27 cellular contexts compared by ENCODE assay signal in the genomic region with DNA sequence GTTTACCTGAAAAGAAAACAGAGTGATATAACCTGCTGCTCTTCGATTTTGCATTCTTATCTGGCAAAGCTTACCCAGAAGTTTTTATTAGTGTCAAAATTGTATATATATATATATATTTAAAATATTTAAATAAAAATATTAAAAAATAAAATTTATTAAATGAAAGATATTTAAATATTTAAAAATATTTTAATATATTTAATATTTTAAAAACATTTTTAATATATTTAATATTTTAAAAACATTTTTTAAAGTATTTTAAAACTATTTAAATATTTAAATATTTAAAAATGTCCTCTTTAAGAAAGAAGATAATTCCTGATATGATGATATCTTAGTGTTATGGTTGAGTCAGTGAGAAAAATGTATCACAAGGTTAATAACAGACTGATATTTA.
"Had no signal": no experiment of that assay in that cellular context is flagged by ENCODE, and none has a peak within 500 bp of the region (broad histone marks: within the 10 kb centered on the region; RNA-seq: fewer than 3 reads in every experiment).

No MANE protein-coding gene starts in this region.

- DNase-seq: activated B cell treated with CpG ODN at 0.5 μM for 24 hours; activated CD4-positive, alpha-beta T cell treated with anti-CD3 and anti-CD28 coated beads for 48 hours; activated CD4-positive, alpha-beta T cell treated with anti-CD3 and anti-CD28 coated beads, Interleukin-2, amount 50 U/mL, for 1 hour; activated CD4-positive, alpha-beta T cell treated with anti-CD3 and anti-CD28 coated beads, Interleukin-2, amount 50 U/mL, for 48 hours; activated CD8-positive, alpha-beta memory T cell treated with anti-CD3 and anti-CD28 coated beads for 24 hours; activated CD8-positive, alpha-beta T cell treated with anti-CD3 and anti-CD28 coated beads for 36 hours; activated effector memory CD4-positive, alpha-beta T cell treated with Interleukin-2 at 50 U/mL for 16 hours; activated gamma-delta T cell treated with Interleukin-2 at 50 U/mL for 16 hours; activated naive CD4-positive, alpha-beta T cell treated with anti-CD3 and anti-CD28 coated beads, Interleukin-2, amount 50 U/mL, for 16 hours; activated naive CD4-positive, alpha-beta T cell treated with Interleukin-2 at 50 U/mL for 16 hours; activated T-cell treated with anti-CD3 and anti-CD28 coated beads, Interleukin-2, amount 50 U/mL, for 4 hours; amniotic stem cell; anterior cingulate cortex; body of pancreas; caudate nucleus; colonic mucosa; effector CD8-positive, alpha-beta T cell; foreskin fibroblast; gastrocnemius medialis; glutamatergic neuron; heart left ventricle; T-cell; T-helper 9 cell had no signal

- H3K27ac ChIP-seq: body of pancreas, colonic mucosa, gastrocnemius medialis, heart left ventricle, VCaP had no signal

- H3K27me3 ChIP-seq: body of pancreas, colonic mucosa, gastrocnemius medialis, heart left ventricle had no signal

- H3K4me1 ChIP-seq: body of pancreas, colonic mucosa, gastrocnemius medialis, heart left ventricle had no signal

- H3K36me3 ChIP-seq: colonic mucosa, gastrocnemius medialis, heart left ventricle had no signal

- H3K4me3 ChIP-seq: body of pancreas, colonic mucosa, gastrocnemius medialis, heart left ventricle had no signal

- H3K9me3 ChIP-seq: body of pancreas, colonic mucosa, gastrocnemius medialis, heart left ventricle had no signal

- ATAC-seq: activated CD4-positive, CD25-positive, alpha-beta regulatory T cell treated with anti-CD3 and anti-CD28 coated beads, Interleukin-2, amount 50 U/mL, for 24 hours; activated CD8-positive, alpha-beta T cell treated with anti-CD3 and anti-CD28 coated beads for 36 hours; activated T-cell treated with anti-CD3 and anti-CD28 coated beads, Interleukin-2, amount 50 U/mL, for 4 hours; activated T-helper 17 cell treated with anti-CD3 and anti-CD28 coated beads, Interleukin-2, amount 50 U/mL, for 72 hours; body of pancreas; esophagus mucosa; gastrocnemius medialis; heart left ventricle; T-cell had no signal
